Comparison of ENCODE assay signal across 18 cellular contexts in genomic region chr16:83810906-83811305, GRCh38. TPM values are rescaled to one million over a fixed set of nuclear protein-coding genes. Genes with fewer than 3 reads are reported as not detected.
DNase-seq lines count a peak whose midpoint lies in the region; ATAC-seq and FAIRE-seq lines count a peak whose summit lies in the region.
"Had no signal": no experiment of that assay in that cellular context is flagged by ENCODE, and none has a peak within 500 bp of the region (broad histone marks: within the 10 kb centered on the region; RNA-seq: fewer than 3 reads in every experiment).

No MANE protein-coding gene starts in this region.

- H3K14ac ChIP-seq in mesenchymal stem cell (ENCODE audit: low read length in 2 of 2): no peak overlapping the region

- no peak overlapping the region for H3K18ac ChIP-seq in mesenchymal stem cell (ENCODE audit: low read depth in 1 of 2, low read length in 2 of 2)

- H3K27me3 ChIP-seq in BLaER1 (no peaks in the 10 kb centered on the region), mesenchymal stem cell (ENCODE audit: control insufficient read depth in 1 of 2, insufficient read depth in 1 of 2, low read length in 2 of 2) (no peaks in the 10 kb centered on the region)
- H3K27me3 ChIP-seq: adrenal gland, spleen had no signal

- H3K4me2 ChIP-seq in BLaER1 (peak overlapping the region; percentile 98; the same call in 1 of the 2 replicates), mesenchymal stem cell (ENCODE audit: low read length, poor library complexity, severe bottlenecking) (no peak overlapping the region)

- H2BK15ac ChIP-seq in mesenchymal stem cell (ENCODE audit: low read depth, poor library complexity, severe bottlenecking): no peak overlapping the region

- H3K79me1 ChIP-seq in mesenchymal stem cell (replicated peaks; ENCODE audit: low read length, poor library complexity, severe bottlenecking): peaks cover 4% of the 10 kb centered on the region

- H3K36me3 Mint-ChIP-seq in activated naive CD8-positive, alpha-beta T cell treated with anti-CD3 and anti-CD28 coated beads for 36 hours: peaks cover 29% of the 10 kb centered on the region

- no peak overlapping the region for H2BK12ac ChIP-seq in mesenchymal stem cell (ENCODE audit: low read length in 2 of 2)

- H4K20me1 ChIP-seq in BLaER1: peaks cover 48% of the 10 kb centered on the region

- no CpG with 5 or more reads among the region's 1 CpG for WGBS in mesenchymal stem cell

- H3K9me3 ChIP-seq in BLaER1 (no peaks in the 10 kb centered on the region), mesenchymal stem cell (ENCODE audit: control insufficient read depth, low read length) (no peaks in the 10 kb centered on the region)
- H3K9me3 ChIP-seq: adrenal gland, spleen had no signal

- no peak for FAIRE-seq in RCC 7860 (lab: Jason Lieb, UNC)
- FAIRE-seq: kidney had no signal

- no peak overlapping the region for H3K27ac ChIP-seq in BLaER1
- H3K27ac ChIP-seq in mesenchymal stem cell (ENCODE audit: low read length, poor library complexity, severe bottlenecking): no peak overlapping the region
- H3K27ac ChIP-seq: SK-N-MC, spleen had no signal

- H3K36me3 ChIP-seq in BLaER1: peaks cover 44% of the 10 kb centered on the region
- H3K36me3 ChIP-seq in mesenchymal stem cell (ENCODE audit: control insufficient read depth in 1 of 2, insufficient read depth in 2 of 2, low read depth in 1 of 2, low read length in 2 of 2): peaks cover 13 to 29% of the 10 kb centered on the region in 2 experiments

- ATAC-seq in GM21360 (IDR thresholded peaks at IDR 0.05; ENCODE audit: unreplicated experiment) (no peak), HG03196 (IDR thresholded peaks at IDR 0.05; ENCODE audit: unreplicated experiment) (no peak)
- ATAC-seq: activated T-cell treated with anti-CD3 and anti-CD28 coated beads, Interleukin-2, amount 50 U/mL, for 4 hours had no signal

- no peak overlapping the region for H4K8ac ChIP-seq in mesenchymal stem cell (ENCODE audit: low read length)

- H3K27ac Mint-ChIP-seq in activated naive CD8-positive, alpha-beta T cell treated with anti-CD3 and anti-CD28 coated beads for 36 hours: peak overlapping the region; percentile 74
- H3K27ac Mint-ChIP-seq: B cell had no signal

- no peak overlapping the region for H3K4me3 ChIP-seq in BLaER1
- H3K4me3 ChIP-seq in mesenchymal stem cell (ENCODE audit: insufficient read depth in 1 of 2, low read depth in 1 of 2, low read length in 2 of 2): no peak overlapping the region
- H3K4me3 ChIP-seq: adrenal gland, SK-N-MC, spleen had no signal

- H3K9ac ChIP-seq in BLaER1 (no peak overlapping the region), mesenchymal stem cell (ENCODE audit: low read length) (peak overlapping the region; percentile 48)

- H2BK120ac ChIP-seq in mesenchymal stem cell (ENCODE audit: low read depth, low read length): no peak overlapping the region

- no peak overlapping the region for H4K91ac ChIP-seq in mesenchymal stem cell (ENCODE audit: low read length)

- peaks cover 25% of the 10 kb centered on the region for H3K4me1 Mint-ChIP-seq in activated naive CD8-positive, alpha-beta T cell treated with anti-CD3 and anti-CD28 coated beads for 36 hours

- H2BK5ac ChIP-seq in mesenchymal stem cell (ENCODE audit: low read depth, low read length, poor library complexity, severe bottlenecking): no peak overlapping the region

- peaks cover 48% of the 10 kb centered on the region for H3K4me1 ChIP-seq in BLaER1
- peaks cover 12% of the 10 kb centered on the region for H3K4me1 ChIP-seq in mesenchymal stem cell (ENCODE audit: control insufficient read depth, insufficient read depth, low read depth, low read length)

- H2AK5ac ChIP-seq in mesenchymal stem cell (ENCODE audit: low read length, severe bottlenecking): no peak overlapping the region

- H3K23ac ChIP-seq in mesenchymal stem cell (ENCODE audit: low read length in 2 of 2): no peak overlapping the region

- DNase-seq in EH (ENCODE audit: low read depth) (peak; percentile 49), mesenchymal stem cell (no peak), NCI-H128 (lab: John Stamatoyannopoulos, UW; ENCODE audit: unreplicated experiment) (no peak), RCC 7860 (ENCODE audit: low spot score) (no peak)
- DNase-seq in activated naive CD8-positive, alpha-beta T cell treated with anti-CD3 and anti-CD28 coated beads for 36 hours: no peak
- DNase-seq: activated T-cell treated with anti-CD3 and anti-CD28 coated beads, Interleukin-2, amount 50 U/mL, for 4 hours; central memory CD4-positive, alpha-beta T cell; effector CD4-positive, alpha-beta T cell; kidney; NCI-H774; spleen; stimulated activated CD8-positive, alpha-beta memory T cell treated with anti-CD3 and anti-CD28 coated beads, Interleukin-4, amount 100 ng/mL, for 48 hours had no signal

- no peak overlapping the region for H2AFZ ChIP-seq in mesenchymal stem cell (ENCODE audit: low read depth, low read length)

- H3K4ac ChIP-seq in mesenchymal stem cell (ENCODE audit: low read depth in 1 of 2, low read length in 2 of 2): no peak overlapping the region

- H3K4me3 Mint-ChIP-seq in activated naive CD8-positive, alpha-beta T cell treated with anti-CD3 and anti-CD28 coated beads for 36 hours: peak overlapping the region; percentile 22
- H3K4me3 Mint-ChIP-seq: activated T-cell treated with anti-CD3 and anti-CD28 coated beads, Interleukin-2, amount 50 U/mL, for 4 hours; B cell had no signal

- H3K27me3 Mint-ChIP-seq in activated naive CD8-positive, alpha-beta T cell treated with anti-CD3 and anti-CD28 coated beads for 36 hours: no peaks in the 10 kb centered on the region
- H3K27me3 Mint-ChIP-seq: B cell had no signal

- H3K9me3 Mint-ChIP-seq in activated naive CD8-positive, alpha-beta T cell treated with anti-CD3 and anti-CD28 coated beads for 36 hours: peaks cover 2% of the 10 kb centered on the region
- H3K9me3 Mint-ChIP-seq: activated T-cell treated with anti-CD3 and anti-CD28 coated beads, Interleukin-2, amount 50 U/mL, for 4 hours had no signal

RNA-seq across cellular contexts. Expression of gene HSBP1, which starts 3.1 kb away (rescaled TPM):
- 10 to 100 TPM; 70.6 to 82.0 TPM for total RNA-seq in activated naive CD8-positive, alpha-beta T cell treated with anti-CD3 and anti-CD28 coated beads for 36 hours
- polyA plus RNA-seq in mesenchymal stem cell (2013, experiment 1 of 2): 183 TPM
- 189 TPM for polyA plus RNA-seq in mesenchymal stem cell (2013, experiment 2 of 2)
